In genomic region chr10:122454603-122455080, GRCh38 we compare ENCODE assay signal across 42 cellular contexts. TPM values are rescaled to one million over a fixed set of nuclear protein-coding genes. Genes with fewer than 3 reads are reported as not detected.
"Had no signal": no experiment of that assay in that cellular context is flagged by ENCODE, and none has a peak within 500 bp of the region (broad histone marks: within the 10 kb centered on the region; RNA-seq: fewer than 3 reads in every experiment).

Gene ARMS2 (plus strand): TSS chr10:122454653. CDS start chr10:122454728, 75 bp downstream.

- H3K4me3 ChIP-seq: adrenal gland, body of pancreas, esophagus squamous epithelium, gastroesophageal sphincter, heart right ventricle had no signal

- FAIRE-seq: bronchial epithelial cell, colon had no signal

- H3K9me3 Mint-ChIP-seq: activated CD4-positive, alpha-beta memory T cell treated with anti-CD3 and anti-CD28 coated beads for 36 hours; activated CD4-positive, alpha-beta T cell treated with anti-CD3 and anti-CD28 coated beads, Interleukin-2, amount 10 ng/mL, durations not matched to agents 24 days and 14 days; activated naive CD4-positive, alpha-beta T cell treated with anti-CD3 and anti-CD28 coated beads, Interleukin-2, amount 10 ng/mL, durations not matched to agents 7 days and 5 days; activated naive CD8-positive, alpha-beta T cell treated with anti-CD3 and anti-CD28 coated beads for 36 hours; activated naive CD8-positive, alpha-beta T cell treated with anti-CD3 and anti-CD28 coated beads, Interleukin-2, amount 50 U/mL, for 24 hours; activated T-cell treated with anti-CD3 and anti-CD28 coated beads, Interleukin-2, amount 50 U/mL, for 24 hours; activated T-cell treated with anti-CD3 and anti-CD28 coated beads, Interleukin-2, amount 50 U/mL, for 72 hours; central memory CD8-positive, alpha-beta T cell; effector memory CD8-positive, alpha-beta T cell; T-helper 2 cell treated with Interferon-gamma antibody and Interleukin-4, amounts not matched to agents 5 μg/mL and 100 μg/mL, for 36 hours had no signal

- H3K4me3 Mint-ChIP-seq: activated CD4-positive, alpha-beta memory T cell treated with anti-CD3 and anti-CD28 coated beads for 36 hours; activated CD4-positive, alpha-beta T cell treated with anti-CD3 and anti-CD28 coated beads for 36 hours; activated CD4-positive, alpha-beta T cell treated with anti-CD3 and anti-CD28 coated beads, Interleukin-2, amount 10 ng/mL, durations not matched to agents 24 days and 14 days; activated CD8-positive, alpha-beta memory T cell treated with anti-CD3 and anti-CD28 coated beads, Interleukin-2, amount 10 ng/mL, durations not matched to agents 7 days and 5 days; activated CD8-positive, alpha-beta T cell treated with anti-CD3 and anti-CD28 coated beads, Interleukin-2, amount 10 ng/mL, durations not matched to agents 7 days and 5 days; activated naive CD4-positive, alpha-beta T cell treated with anti-CD3 and anti-CD28 coated beads, Interleukin-2, amount 10 ng/mL, durations not matched to agents 7 days and 5 days; activated naive CD8-positive, alpha-beta T cell treated with anti-CD3 and anti-CD28 coated beads for 36 hours; activated naive CD8-positive, alpha-beta T cell treated with anti-CD3 and anti-CD28 coated beads, Interleukin-2, amount 50 U/mL, for 24 hours; activated T-cell treated with anti-CD3 and anti-CD28 coated beads, Interleukin-2, amount 50 U/mL, for 24 hours; activated T-cell treated with anti-CD3 and anti-CD28 coated beads, Interleukin-2, amount 50 U/mL, for 72 hours; central memory CD8-positive, alpha-beta T cell; effector memory CD8-positive, alpha-beta T cell; T-helper 17 cell; T-helper 2 cell treated with Interferon-gamma antibody and Interleukin-4, amounts not matched to agents 5 μg/mL and 100 μg/mL, for 36 hours had no signal

- DNase-seq: activated CD4-positive, alpha-beta memory T cell treated with anti-CD3 and anti-CD28 coated beads for 36 hours; activated CD4-positive, alpha-beta T cell treated with anti-CD3 and anti-CD28 coated beads for 36 hours; activated CD4-positive, alpha-beta T cell treated with anti-CD3 and anti-CD28 coated beads, Interleukin-2, amount 10 ng/mL, durations not matched to agents 24 days and 14 days; activated CD4-positive, CD25-positive, alpha-beta regulatory T cell; activated CD4-positive, CD25-positive, alpha-beta regulatory T cell treated with anti-CD3 and anti-CD28 coated beads, Interleukin-2, amount 50 U/mL, for 72 hours; activated CD8-positive, alpha-beta memory T cell treated with anti-CD3 and anti-CD28 coated beads, Interleukin-2, amount 10 ng/mL, durations not matched to agents 7 days and 5 days; activated CD8-positive, alpha-beta memory T cell treated with anti-CD3 and anti-CD28 coated beads, Interleukin-2, amount 50 U/mL, for 48 hours; activated CD8-positive, alpha-beta T cell treated with anti-CD3 and anti-CD28 coated beads, Interleukin-2, amount 10 ng/mL, durations not matched to agents 7 days and 5 days; activated gamma-delta T cell; activated naive CD4-positive, alpha-beta T cell; activated naive CD4-positive, alpha-beta T cell treated with anti-CD3 and anti-CD28 coated beads, Interleukin-2, amount 10 ng/mL, durations not matched to agents 7 days and 5 days; activated naive CD8-positive, alpha-beta T cell treated with anti-CD3 and anti-CD28 coated beads for 36 hours; activated naive CD8-positive, alpha-beta T cell treated with anti-CD3 and anti-CD28 coated beads, Interleukin-2, amount 50 U/mL, for 24 hours; activated T-cell treated with anti-CD3 and anti-CD28 coated beads for 4 hours; activated T-cell treated with anti-CD3 and anti-CD28 coated beads, Interleukin-2, amount 50 U/mL, for 24 hours; activated T-cell treated with anti-CD3 and anti-CD28 coated beads, Interleukin-2, amount 50 U/mL, for 72 hours; adrenal gland; amygdala; aorta; body of pancreas; cortex of kidney; dermis blood vessel endothelial cell; effector CD4-positive, alpha-beta T cell; effector memory CD8-positive, alpha-beta T cell; erythroblast; esophagus squamous epithelium; foreskin melanocyte; heart right ventricle; SW 1271; T-helper 1 cell; T-helper 17 cell; T1000 had no signal

- H3K27ac Mint-ChIP-seq: activated CD4-positive, alpha-beta memory T cell treated with anti-CD3 and anti-CD28 coated beads for 36 hours; activated CD4-positive, alpha-beta T cell treated with anti-CD3 and anti-CD28 coated beads for 36 hours; activated CD4-positive, alpha-beta T cell treated with anti-CD3 and anti-CD28 coated beads, Interleukin-2, amount 10 ng/mL, durations not matched to agents 24 days and 14 days; activated CD8-positive, alpha-beta memory T cell treated with anti-CD3 and anti-CD28 coated beads, Interleukin-2, amount 10 ng/mL, durations not matched to agents 7 days and 5 days; activated CD8-positive, alpha-beta T cell treated with anti-CD3 and anti-CD28 coated beads, Interleukin-2, amount 10 ng/mL, durations not matched to agents 7 days and 5 days; activated naive CD4-positive, alpha-beta T cell treated with anti-CD3 and anti-CD28 coated beads, Interleukin-2, amount 10 ng/mL, durations not matched to agents 7 days and 5 days; activated naive CD8-positive, alpha-beta T cell treated with anti-CD3 and anti-CD28 coated beads for 36 hours; activated naive CD8-positive, alpha-beta T cell treated with anti-CD3 and anti-CD28 coated beads, Interleukin-2, amount 50 U/mL, for 24 hours; activated T-cell treated with anti-CD3 and anti-CD28 coated beads, Interleukin-2, amount 50 U/mL, for 24 hours; activated T-cell treated with anti-CD3 and anti-CD28 coated beads, Interleukin-2, amount 50 U/mL, for 72 hours; effector memory CD8-positive, alpha-beta T cell; T-helper 17 cell; T-helper 2 cell treated with Interferon-gamma antibody and Interleukin-4, amounts not matched to agents 5 μg/mL and 100 μg/mL, for 36 hours had no signal

- H3K4me1 ChIP-seq: adrenal gland, body of pancreas had no signal

- H3K9me3 ChIP-seq: adrenal gland, body of pancreas, esophagus squamous epithelium, gastroesophageal sphincter, heart right ventricle had no signal

- ATAC-seq: activated CD4-positive, alpha-beta T cell treated with anti-CD3 and anti-CD28 coated beads for 36 hours; activated CD8-positive, alpha-beta memory T cell treated with anti-CD3 and anti-CD28 coated beads, Interleukin-2, amount 10 ng/mL, durations not matched to agents 7 days and 5 days; activated CD8-positive, alpha-beta T cell treated with anti-CD3 and anti-CD28 coated beads, Interleukin-2, amount 10 ng/mL, durations not matched to agents 7 days and 5 days; activated naive CD8-positive, alpha-beta T cell treated with anti-CD3 and anti-CD28 coated beads, Interleukin-2, amount 50 U/mL, for 24 hours; activated T-cell treated with anti-CD3 and anti-CD28 coated beads, Interleukin-2, amount 50 U/mL, for 72 hours; body of pancreas; effector memory CD8-positive, alpha-beta T cell; gastroesophageal sphincter; heart right ventricle; T-helper 17 cell had no signal

- H3K27me3 ChIP-seq: adrenal gland, body of pancreas, gastroesophageal sphincter had no signal

- H3K4me1 Mint-ChIP-seq: activated CD4-positive, alpha-beta T cell treated with anti-CD3 and anti-CD28 coated beads for 36 hours; activated CD4-positive, alpha-beta T cell treated with anti-CD3 and anti-CD28 coated beads, Interleukin-2, amount 10 ng/mL, durations not matched to agents 24 days and 14 days; activated CD8-positive, alpha-beta memory T cell treated with anti-CD3 and anti-CD28 coated beads, Interleukin-2, amount 10 ng/mL, durations not matched to agents 7 days and 5 days; activated naive CD4-positive, alpha-beta T cell treated with anti-CD3 and anti-CD28 coated beads, Interleukin-2, amount 10 ng/mL, durations not matched to agents 7 days and 5 days; activated naive CD8-positive, alpha-beta T cell treated with anti-CD3 and anti-CD28 coated beads, Interleukin-2, amount 50 U/mL, for 24 hours had no signal

- H3K36me3 ChIP-seq: adrenal gland, esophagus squamous epithelium, gastroesophageal sphincter, heart right ventricle had no signal

- H3K27ac ChIP-seq: adrenal gland, body of pancreas, esophagus squamous epithelium, gastroesophageal sphincter, heart right ventricle had no signal

- H3K36me3 Mint-ChIP-seq: activated CD4-positive, alpha-beta memory T cell treated with anti-CD3 and anti-CD28 coated beads for 36 hours; activated CD8-positive, alpha-beta memory T cell treated with anti-CD3 and anti-CD28 coated beads, Interleukin-2, amount 10 ng/mL, durations not matched to agents 7 days and 5 days; activated naive CD4-positive, alpha-beta T cell treated with anti-CD3 and anti-CD28 coated beads, Interleukin-2, amount 10 ng/mL, durations not matched to agents 7 days and 5 days; activated naive CD8-positive, alpha-beta T cell treated with anti-CD3 and anti-CD28 coated beads for 36 hours had no signal

RNA-seq across cellular contexts. Expression of gene ARMS2, which starts in this region (rescaled TPM):
- total RNA-seq: activated CD4-positive, alpha-beta memory T cell treated with anti-CD3 and anti-CD28 coated beads for 36 hours; activated CD4-positive, alpha-beta T cell treated with anti-CD3 and anti-CD28 coated beads for 36 hours; activated CD4-positive, alpha-beta T cell treated with anti-CD3 and anti-CD28 coated beads, Interleukin-2, amount 10 ng/mL, durations not matched to agents 24 days and 14 days; activated CD8-positive, alpha-beta memory T cell treated with anti-CD3 and anti-CD28 coated beads for 36 hours; activated CD8-positive, alpha-beta memory T cell treated with anti-CD3 and anti-CD28 coated beads, Interleukin-2, amount 10 ng/mL, durations not matched to agents 7 days and 5 days; activated CD8-positive, alpha-beta T cell treated with anti-CD3 and anti-CD28 coated beads, Interleukin-2, amount 10 ng/mL, durations not matched to agents 7 days and 5 days; activated naive CD8-positive, alpha-beta T cell treated with anti-CD3 and anti-CD28 coated beads for 36 hours; activated T-cell treated with anti-CD3 and anti-CD28 coated beads, Interleukin-2, amount 50 U/mL, for 72 hours; adrenal gland; aorta; body of pancreas; bronchial epithelial cell; cerebellum; dermis blood vessel endothelial cell; esophagus squamous epithelium; fibroblast of lung; fibroblast of villous mesenchyme; gastroesophageal sphincter; glomerular endothelial cell; T-helper 17 cell had no signal
- polyA plus RNA-seq: aorta, fibroblast of lung, heart right ventricle had no signal
